Comparison of ENCODE assay signal across 21 cellular contexts in the genomic region with DNA sequence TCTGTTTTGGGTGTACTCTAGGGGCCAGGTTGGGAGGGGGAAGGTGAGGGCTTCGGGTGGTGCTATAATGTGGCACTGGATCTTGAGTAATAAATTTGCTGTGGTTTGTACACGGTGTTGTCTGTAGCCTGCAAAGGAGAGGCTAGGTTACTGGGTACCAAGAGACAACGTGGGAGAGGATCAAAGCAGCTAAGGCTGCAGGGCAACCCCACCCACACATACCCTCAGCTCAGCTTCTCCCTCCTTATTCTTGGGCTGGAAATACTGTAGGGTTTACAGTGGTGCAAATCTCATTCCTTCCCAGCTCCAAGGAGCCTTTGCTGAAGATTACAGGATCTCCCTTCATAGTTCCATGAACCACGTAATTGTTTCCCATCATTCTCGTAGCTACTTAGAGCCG. TPM values are rescaled to one million over a fixed set of nuclear protein-coding genes. Genes with fewer than 3 reads are reported as not detected.
DNase-seq lines count a peak whose midpoint lies in the region; ATAC-seq and TF ChIP-seq lines count a peak whose summit lies in the region.
"Had no signal": no experiment of that assay in that cellular context is flagged by ENCODE, and none has a peak within 500 bp of the region (broad histone marks: within the 10 kb centered on the region; RNA-seq: fewer than 3 reads in every experiment).

No MANE protein-coding gene starts in this region.

- H3K36me3 ChIP-seq in CD4-positive, CD25-positive, alpha-beta regulatory T cell (ENCODE audit: control insufficient read depth, insufficient read depth, low read length): peaks cover 13% of the 10 kb centered on the region
- peaks cover 0 to 27% of the 10 kb centered on the region in 2 donors for H3K36me3 ChIP-seq in left lung

- no peak overlapping the region for H3K27ac ChIP-seq in CD4-positive, CD25-positive, alpha-beta regulatory T cell (ENCODE audit: insufficient read depth, low read length, poor library complexity, severe bottlenecking)
- H3K27ac ChIP-seq in left lung: no peak overlapping the region

- no peaks in the 10 kb centered on the region for H3K9me3 ChIP-seq in CD4-positive, CD25-positive, alpha-beta regulatory T cell (ENCODE audit: control insufficient read depth in 2 of 2, low read length in 2 of 2)
- H3K9me3 ChIP-seq in left lung: no peaks in the 10 kb centered on the region
- H3K9me3 ChIP-seq: BE2C had no signal

- peaks cover 11% of the 10 kb centered on the region for H3K36me3 Mint-ChIP-seq in CD4-positive, CD25-positive, alpha-beta regulatory T cell
- H3K36me3 Mint-ChIP-seq in IgD-negative memory B cell (peaks cover 8% of the 10 kb centered on the region), progenitor cell of endocrine pancreas (ENCODE audit: insufficient read depth) (peaks cover 18% of the 10 kb centered on the region)
- H3K36me3 Mint-ChIP-seq in central memory CD8-positive, alpha-beta T cell (ENCODE audit: insufficient read depth): peaks cover 17% of the 10 kb centered on the region

- H3K27me3 Mint-ChIP-seq in CD4-positive, CD25-positive, alpha-beta regulatory T cell: peaks cover 4% of the 10 kb centered on the region
- H3K27me3 Mint-ChIP-seq in IgD-negative memory B cell (peaks cover 1% of the 10 kb centered on the region), progenitor cell of endocrine pancreas (no peaks in the 10 kb centered on the region)
- no peaks in the 10 kb centered on the region for H3K27me3 Mint-ChIP-seq in central memory CD8-positive, alpha-beta T cell

- no peak for DNase-seq in CD4-positive, CD25-positive, alpha-beta regulatory T cell
- no peak for DNase-seq in central memory CD8-positive, alpha-beta T cell (ENCODE audit: low spot score in 2 of 2)
- DNase-seq in progenitor cell of endocrine pancreas (ENCODE audit: low spot score, unreplicated experiment) (no peak), HCEC 1CT (no peak), D341Med (ENCODE audit: low spot score) (no peak), left lung (no peak)
- DNase-seq: BE2C, Kasumi-1, NCI-H1694, NCI-H2081, NCI-H2171, NCI-H345, NCI-H524 treated with DMSO at 0.1 percent for 48 hours, NCI-H82 had no signal

- intact Hi-C loops in left lung (cut with DNase I): no loop called here

- no peak overlapping the region for H3K4me3 ChIP-seq in CD4-positive, CD25-positive, alpha-beta regulatory T cell (ENCODE audit: low read depth, low read length)
- no peak overlapping the region for H3K4me3 ChIP-seq in left lung

- H3K27me3 ChIP-seq in CD4-positive, CD25-positive, alpha-beta regulatory T cell (ENCODE audit: control insufficient read depth, insufficient read depth, low read length): no peaks in the 10 kb centered on the region
- H3K27me3 ChIP-seq in left lung: no peaks in the 10 kb centered on the region
- H3K27me3 ChIP-seq: BE2C had no signal

- H3K4me1 ChIP-seq in CD4-positive, CD25-positive, alpha-beta regulatory T cell (ENCODE audit: control insufficient read depth, insufficient read depth, low read length, poor library complexity, severe bottlenecking): peaks cover 23% of the 10 kb centered on the region
- H3K4me1 ChIP-seq in left lung: peaks cover 8 to 32% of the 10 kb centered on the region in 2 donors
- H3K4me1 ChIP-seq: BE2C had no signal

- peaks cover 0 to 1% (median 0%) of the 10 kb centered on the region in 7 donors for H3K9me3 Mint-ChIP-seq in CD4-positive, CD25-positive, alpha-beta regulatory T cell
- H3K9me3 Mint-ChIP-seq in IgD-negative memory B cell (no peaks in the 10 kb centered on the region), progenitor cell of endocrine pancreas (ENCODE audit: low read depth) (no peaks in the 10 kb centered on the region)
- H3K9me3 Mint-ChIP-seq in central memory CD8-positive, alpha-beta T cell: no peaks in the 10 kb centered on the region

- ATAC-seq in CD4-positive, CD25-positive, alpha-beta regulatory T cell (ENCODE audit: low read depth in 2 of 2): no peak
- ATAC-seq in central memory CD8-positive, alpha-beta T cell (replicated peaks; ENCODE audit: extremely low read depth, poor library complexity, severe bottlenecking): no peak
- no peak for ATAC-seq in left lung
- ATAC-seq: Panc1, SK-N-SH treated with all-trans-retinoic acid at 6 μM for 48 hours had no signal

- H3K4me3 Mint-ChIP-seq in CD4-positive, CD25-positive, alpha-beta regulatory T cell: peak overlapping the region; percentile 42 to 81 (median 50)
- H3K4me3 Mint-ChIP-seq in IgD-negative memory B cell (peak overlapping the region in 3 of 4 donors; percentile 25 to 97 (median 74)), progenitor cell of endocrine pancreas (ENCODE audit: low read depth) (no peak overlapping the region)
- peak overlapping the region; percentile 23 for H3K4me3 Mint-ChIP-seq in central memory CD8-positive, alpha-beta T cell

- H3K27ac Mint-ChIP-seq in CD4-positive, CD25-positive, alpha-beta regulatory T cell: no peak overlapping the region
- H3K27ac Mint-ChIP-seq in IgD-negative memory B cell (no peak overlapping the region), progenitor cell of endocrine pancreas (peak overlapping the region; percentile 13)
- no peak overlapping the region for H3K27ac Mint-ChIP-seq in central memory CD8-positive, alpha-beta T cell (ENCODE audit: low read depth)

- H3K4me1 Mint-ChIP-seq in CD4-positive, CD25-positive, alpha-beta regulatory T cell: peaks cover 9 to 31% (median 22%) of the 10 kb centered on the region in 4 donors
- peaks cover 14 to 19% (median 15%) of the 10 kb centered on the region in 3 donors for H3K4me1 Mint-ChIP-seq in IgD-negative memory B cell
- H3K4me1 Mint-ChIP-seq in central memory CD8-positive, alpha-beta T cell: peaks cover 23% of the 10 kb centered on the region
- H3K4me1 Mint-ChIP-seq in progenitor cell of endocrine pancreas (ENCODE audit: low read depth): peaks cover 6% of the 10 kb centered on the region

- no peak for TF ChIP-seq CTCF in progenitor cell of endocrine pancreas (IDR thresholded peaks at IDR 0.05; ENCODE audit: unreplicated experiment)
- TF ChIP-seq CTCF in left lung (IDR thresholded peaks at IDR 0.05): no peak

RNA-seq across cellular contexts. Expression of gene FSCN3, which starts 1.9 kb away (rescaled TPM):
- 2.7 TPM for total RNA-seq in CD4-positive, CD25-positive, alpha-beta regulatory T cell
- polyA plus RNA-seq in CD4-positive, CD25-positive, alpha-beta regulatory T cell: 1 to 10 TPM in 1 of 4 donors, under 1 TPM in 3; 0.63 to 1.3 (median 0.79) TPM
- 1.1 TPM for polyA plus RNA-seq in IgD-negative memory B cell
- total RNA-seq in progenitor cell of endocrine pancreas: 2.2 and 3.4 TPM in 2 replicates
- under 1 TPM in 1 of 2 donors, not detected in 1; 0.81 TPM for total RNA-seq in left lung
- total RNA-seq: MCF 10A had no signal

RNA-seq across cellular contexts. Expression of gene ARF5, which starts 3.4 kb away (rescaled TPM):
- 101 TPM for total RNA-seq in CD4-positive, CD25-positive, alpha-beta regulatory T cell
- 100 to 1,000 TPM; 187 to 223 (median 199) TPM for polyA plus RNA-seq in CD4-positive, CD25-positive, alpha-beta regulatory T cell
- 137 TPM for polyA plus RNA-seq in IgD-negative memory B cell
- total RNA-seq in progenitor cell of endocrine pancreas (240 and 255 TPM in 2 replicates), left lung (100 to 1,000 TPM; 101 to 121 TPM)

RNA-seq across cellular contexts. Expression of gene GCC1, which starts 6.2 kb away (rescaled TPM):
- 40.4 TPM for total RNA-seq in CD4-positive, CD25-positive, alpha-beta regulatory T cell
- 10 to 100 TPM; 11.4 to 16.4 (median 15.6) TPM for polyA plus RNA-seq in CD4-positive, CD25-positive, alpha-beta regulatory T cell
- polyA plus RNA-seq in IgD-negative memory B cell: 28.8 TPM
- total RNA-seq in progenitor cell of endocrine pancreas (17.4 and 17.5 TPM in 2 replicates), left lung (10 to 100 TPM; 15.1 to 16.9 TPM)

RNA-seq across cellular contexts. Expression of gene PAX4, which starts 26.4 kb away (rescaled TPM):
- total RNA-seq in CD4-positive, CD25-positive, alpha-beta regulatory T cell: not detected
- not detected for polyA plus RNA-seq in CD4-positive, CD25-positive, alpha-beta regulatory T cell
- not detected for polyA plus RNA-seq in IgD-negative memory B cell
- total RNA-seq in progenitor cell of endocrine pancreas (23.6 and 25.1 TPM in 2 replicates), left lung (not detected)
- total RNA-seq: A673, Daoy, H1, MCF 10A had no signal
